ENCODE assay signal across 8 cellular contexts in the genomic region with DNA sequence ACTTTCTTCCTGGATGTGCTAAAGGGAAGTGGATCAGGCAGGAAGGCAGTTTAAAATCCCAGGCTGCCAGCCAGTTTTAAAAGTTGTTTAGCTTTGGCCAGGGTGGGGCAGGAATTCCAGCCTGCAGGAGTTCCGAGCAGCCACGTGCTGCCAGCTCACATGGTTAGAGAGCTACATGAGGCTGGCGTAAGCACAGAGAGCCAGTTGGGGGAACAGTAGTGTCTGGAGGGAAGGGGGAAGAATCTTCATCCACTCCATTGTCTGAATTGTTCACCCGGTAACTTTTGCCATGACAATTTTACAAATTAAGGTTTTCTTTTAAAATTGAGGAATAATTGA. TPM values are rescaled to one million over a fixed set of nuclear protein-coding genes. Genes with fewer than 3 reads are reported as not detected.
DNase-seq lines count a peak whose midpoint lies in the region; ATAC-seq and FAIRE-seq lines count a peak whose summit lies in the region.

No MANE protein-coding gene starts in this region.

- H3K9ac ChIP-seq in rectal smooth muscle tissue (ENCODE audit: low read length), result no peak overlapping the region

- H3K9me3 Mint-ChIP-seq in activated CD4-positive, alpha-beta memory T cell treated with anti-CD3 and anti-CD28 coated beads, Interleukin-2, amount 10 ng/mL, durations not matched to agents 7 days and 5 days, result no peaks in the 10 kb centered on the region

- no peaks in the 10 kb centered on the region for H3K27me3 Mint-ChIP-seq in activated CD4-positive, alpha-beta memory T cell treated with anti-CD3 and anti-CD28 coated beads, Interleukin-2, amount 10 ng/mL, durations not matched to agents 7 days and 5 days

- H3K4me1 ChIP-seq in rectal smooth muscle tissue (ENCODE audit: control insufficient read depth, insufficient read depth, low read length), result peaks cover 43% of the 10 kb centered on the region

- H3K36me3 Mint-ChIP-seq in activated CD4-positive, alpha-beta memory T cell treated with anti-CD3 and anti-CD28 coated beads, Interleukin-2, amount 10 ng/mL, durations not matched to agents 7 days and 5 days (ENCODE audit: low read depth), result peaks cover 64% of the 10 kb centered on the region

- CTCF ChIA-PET in activated CD4-positive, alpha-beta memory T cell treated with anti-CD3 and anti-CD28 coated beads, Interleukin-2, amount 10 ng/mL, durations not matched to agents 7 days and 5 days (lab: Charles Lee), result interaction anchor here (0.7 kb wide), 1 partner anchor 9 kb away, joined by 6 read pairs; no protein-coding TSS in a partner anchor

- peaks cover 13% of the 10 kb centered on the region for H3K36me3 ChIP-seq in rectal smooth muscle tissue (ENCODE audit: control insufficient read depth, insufficient read depth, low read length)

- intact Hi-C loops in cardiac septum (cut with DNase I), result no loop called here

- peak overlapping the region; percentile 83 for H3K27ac Mint-ChIP-seq in activated CD4-positive, alpha-beta memory T cell treated with anti-CD3 and anti-CD28 coated beads, Interleukin-2, amount 10 ng/mL, durations not matched to agents 7 days and 5 days

- no peak for ATAC-seq in GM18868 (IDR thresholded peaks at IDR 0.05; ENCODE audit: unreplicated experiment)
- no peak for ATAC-seq in HG03196 (IDR thresholded peaks at IDR 0.05; ENCODE audit: unreplicated experiment)

- H3K4me1 Mint-ChIP-seq in activated CD4-positive, alpha-beta memory T cell treated with anti-CD3 and anti-CD28 coated beads, Interleukin-2, amount 10 ng/mL, durations not matched to agents 7 days and 5 days, result peaks cover 81% of the 10 kb centered on the region

- H3K4me3 ChIP-seq in rectal smooth muscle tissue (ENCODE audit: low read length), result no peak overlapping the region

- POLR2A ChIA-PET in activated CD4-positive, alpha-beta memory T cell treated with anti-CD3 and anti-CD28 coated beads, Interleukin-2, amount 10 ng/mL, durations not matched to agents 7 days and 5 days (lab: Charles Lee), result interaction anchor here (0.7 to 1.4 kb wide), 2 partner anchors 29 to 70 kb away, joined by 3 read pairs; no protein-coding TSS in a partner anchor

- DNase-seq in HCEC 1CT, result peak; percentile 96
- no peak for DNase-seq in activated CD4-positive, alpha-beta memory T cell treated with anti-CD3 and anti-CD28 coated beads, Interleukin-2, amount 10 ng/mL, durations not matched to agents 7 days and 5 days
- DNase-seq in cardiac septum (ENCODE audit: low spot score), result peak; percentile 92
- no peak for DNase-seq in activated CD4-positive, alpha-beta T cell treated with anti-CD3 and anti-CD28 coated beads for 48 hours

- H3K27ac ChIP-seq in rectal smooth muscle tissue (ENCODE audit: low read depth, low read length), result peak overlapping the region; percentile 96

- FAIRE-seq in A204.1 (lab: Jason Lieb, UNC), result peak; percentile 11

- H3K27me3 ChIP-seq in rectal smooth muscle tissue (ENCODE audit: control insufficient read depth, insufficient read depth, low read length), result no peaks in the 10 kb centered on the region

- no peak overlapping the region for H3K4me3 Mint-ChIP-seq in activated CD4-positive, alpha-beta memory T cell treated with anti-CD3 and anti-CD28 coated beads, Interleukin-2, amount 10 ng/mL, durations not matched to agents 7 days and 5 days

RNA-seq across cellular contexts. Expression of a gene that starts 12.0 kb away (rescaled TPM):
- 100 to 1,000 TPM; 452 to 454 TPM for total RNA-seq in activated CD4-positive, alpha-beta memory T cell treated with anti-CD3 and anti-CD28 coated beads, Interleukin-2, amount 10 ng/mL, durations not matched to agents 7 days and 5 days
- total RNA-seq in cardiac septum, result 9.4 TPM

RNA-seq across cellular contexts. Expression of a gene that starts 12.2 kb away (rescaled TPM):
- total RNA-seq in activated CD4-positive, alpha-beta memory T cell treated with anti-CD3 and anti-CD28 coated beads, Interleukin-2, amount 10 ng/mL, durations not matched to agents 7 days and 5 days, result 10 to 100 TPM; 12.7 to 15.5 TPM
- total RNA-seq in cardiac septum, result 12.5 TPM

RNA-seq across cellular contexts. Expression of a gene that starts 21.6 kb away (rescaled TPM):
- 10 to 100 TPM; 67.0 to 68.0 TPM for total RNA-seq in activated CD4-positive, alpha-beta memory T cell treated with anti-CD3 and anti-CD28 coated beads, Interleukin-2, amount 10 ng/mL, durations not matched to agents 7 days and 5 days
- 79.8 TPM for total RNA-seq in cardiac septum

RNA-seq across cellular contexts. Expression of a gene that starts 26.9 kb away (rescaled TPM):
- not detected for total RNA-seq in activated CD4-positive, alpha-beta memory T cell treated with anti-CD3 and anti-CD28 coated beads, Interleukin-2, amount 10 ng/mL, durations not matched to agents 7 days and 5 days
- not detected for total RNA-seq in cardiac septum

RNA-seq across cellular contexts. Expression of a gene that starts 38.5 kb away (rescaled TPM):
- 10 to 100 TPM; 31.1 to 31.6 TPM for total RNA-seq in activated CD4-positive, alpha-beta memory T cell treated with anti-CD3 and anti-CD28 coated beads, Interleukin-2, amount 10 ng/mL, durations not matched to agents 7 days and 5 days
- total RNA-seq in cardiac septum, result 39.5 TPM

Comparison
In these comparisons a context has a peak if more than half of its experiments do, and no peak if none do; other contexts are left out.
1. DNase-seq: peak in HCEC 1CT (single experiment) and cardiac septum (single experiment); none in activated CD4-positive, alpha-beta memory T cell treated with anti-CD3 and anti-CD28 coated beads, Interleukin-2, amount 10 ng/mL, durations not matched to agents 7 days and 5 days (single experiment) and activated CD4-positive, alpha-beta T cell treated with anti-CD3 and anti-CD28 coated beads for 48 hours (single experiment).
2. RNA of a gene that starts 12.0 kb away (total RNA-seq): 452 to 454 TPM in activated CD4-positive, alpha-beta memory T cell treated with anti-CD3 and anti-CD28 coated beads, Interleukin-2, amount 10 ng/mL, durations not matched to agents 7 days and 5 days; 9.4 TPM in cardiac septum (single experiment); every median in the first group is over 10 times any median in the second.